1 cellular context compared by ENCODE assay signal in the genomic region with DNA sequence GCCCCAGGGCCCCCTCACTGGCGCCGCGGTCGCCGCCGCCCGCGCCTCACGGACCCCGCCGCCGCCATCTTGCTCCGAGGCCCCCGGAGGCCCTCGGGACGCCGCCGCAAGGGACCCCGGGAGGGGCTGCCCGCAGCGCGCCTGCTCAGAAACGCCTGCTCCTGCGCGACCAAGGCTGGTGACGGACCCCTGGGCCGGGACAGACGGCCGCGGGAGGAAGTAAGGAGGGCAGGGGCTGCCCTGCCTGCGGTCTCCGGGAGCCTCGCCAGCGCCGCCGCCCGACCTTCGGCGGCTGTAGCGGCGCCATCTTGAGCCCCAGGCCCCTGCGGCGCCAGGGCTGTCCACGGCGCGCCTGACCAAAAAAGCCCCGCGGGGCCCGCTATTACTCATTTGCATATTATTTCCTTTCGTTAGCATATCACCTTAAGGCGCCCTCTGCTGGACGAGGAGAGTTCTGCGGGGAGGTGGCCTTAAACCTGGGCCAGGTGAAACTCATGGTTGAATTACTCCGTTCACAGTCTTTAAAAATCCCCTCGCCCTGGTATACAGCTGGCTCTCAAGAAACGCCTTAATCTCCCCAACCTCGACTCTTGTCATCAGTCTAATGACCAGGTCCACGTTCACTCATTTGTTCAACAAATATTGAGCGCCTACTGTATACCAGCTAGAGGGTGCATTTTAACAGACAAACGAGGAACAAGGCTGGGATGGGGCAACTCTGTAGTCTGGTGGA.
TF ChIP-seq lines count a peak whose summit lies in the region.

REXO1 (minus strand) TSS at position 85 of the 733 bp plus-strand sequence. CDS start 125 bp downstream, outside the sequence.

TF ChIP-seq in WTC11, 78 proteins besides CTCF, POLR2A, EP300 and RAD21 (continued from another document):
- TF ChIP-seq, protein P1, sequence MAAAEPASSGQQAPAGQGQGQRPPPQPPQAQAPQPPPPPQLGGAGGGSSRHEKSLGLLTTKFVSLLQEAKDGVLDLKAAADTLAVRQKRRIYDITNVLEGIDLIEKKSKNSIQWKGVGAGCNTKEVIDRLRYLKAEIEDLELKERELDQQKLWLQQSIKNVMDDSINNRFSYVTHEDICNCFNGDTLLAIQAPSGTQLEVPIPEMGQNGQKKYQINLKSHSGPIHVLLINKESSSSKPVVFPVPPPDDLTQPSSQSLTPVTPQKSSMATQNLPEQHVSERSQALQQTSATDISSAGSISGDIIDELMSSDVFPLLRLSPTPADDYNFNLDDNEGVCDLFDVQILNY (CRISPR knock-in tag; IDR thresholded peaks at IDR 0.05), result 0 out of 2 replicates have a peak, but pooled peaks have one; percentile 20
- TF ChIP-seq AR (CRISPR knock-in tag; IDR thresholded peaks at IDR 0.05) (no peak), ZNF219 (CRISPR knock-in tag; IDR thresholded peaks at IDR 0.05; ENCODE audit: borderline replicate concordance) (no peak), KAT7 (CRISPR knock-in tag; IDR thresholded peaks at IDR 0.05; ENCODE audit: borderline replicate concordance) (peak; percentile 83; the same call in 1 of the 2 replicates), ZNF121 (CRISPR knock-in tag; IDR thresholded peaks at IDR 0.05) (0 out of 2 replicates have a peak, but pooled peaks have one; percentile 25), HMGA2 (CRISPR knock-in tag; IDR thresholded peaks at IDR 0.05) (no peak), ZNF416 (CRISPR knock-in tag; IDR thresholded peaks at IDR 0.05) (0 out of 2 replicates have a peak, but pooled peaks have one; percentile 74)
- TF ChIP-seq, protein P2, sequence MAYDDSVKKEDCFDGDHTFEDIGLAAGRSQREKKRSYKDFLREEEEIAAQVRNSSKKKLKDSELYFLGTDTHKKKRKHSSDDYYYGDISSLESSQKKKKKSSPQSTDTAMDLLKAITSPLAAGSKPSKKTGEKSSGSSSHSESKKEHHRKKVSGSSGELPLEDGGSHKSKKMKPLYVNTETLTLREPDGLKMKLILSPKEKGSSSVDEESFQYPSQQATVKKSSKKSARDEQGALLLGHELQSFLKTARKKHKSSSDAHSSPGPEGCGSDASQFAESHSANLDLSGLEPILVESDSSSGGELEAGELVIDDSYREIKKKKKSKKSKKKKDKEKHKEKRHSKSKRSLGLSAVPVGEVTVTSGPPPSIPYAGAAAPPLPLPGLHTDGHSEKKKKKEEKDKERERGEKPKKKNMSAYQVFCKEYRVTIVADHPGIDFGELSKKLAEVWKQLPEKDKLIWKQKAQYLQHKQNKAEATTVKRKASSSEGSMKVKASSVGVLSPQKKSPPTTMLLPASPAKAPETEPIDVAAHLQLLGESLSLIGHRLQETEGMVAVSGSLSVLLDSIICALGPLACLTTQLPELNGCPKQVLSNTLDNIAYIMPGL (CRISPR knock-in tag; IDR thresholded peaks at IDR 0.05), result peak; percentile 89; the same call in 1 of the 2 replicates
